In genomic region chr9:3467593-3468219, GRCh38 we compare ENCODE assay signal across 8 cellular contexts. TPM values are rescaled to one million over a fixed set of nuclear protein-coding genes. Genes with fewer than 3 reads are reported as not detected.
A peak's percentile ranks its signal among the peaks of the same experiment; 100 is the strongest.
DNase-seq lines count a peak whose midpoint lies in the region; ATAC-seq, FAIRE-seq and TF ChIP-seq lines count a peak whose summit lies in the region.

No MANE protein-coding gene starts in this region.

- no peaks in the 10 kb centered on the region for H3K9me3 Mint-ChIP-seq in activated T-helper 2 cell treated with anti-CD3 and anti-CD28 coated beads, Interferon-gamma antibody, Interleukin-2, Interleukin-4, amounts not matched to agents 10 μg/mL and 5 μg/mL and 100 μg/mL, durations not matched to agents 14 hours and 24 hours and 36 hours

- H3K27ac ChIP-seq in OCI-LY3 (ENCODE audit: low read length) = no peak overlapping the region
- H3K27ac ChIP-seq in foreskin keratinocyte = no peak overlapping the region
- H3K27ac ChIP-seq in pancreas = no peak overlapping the region

- TF ChIP-seq CTCF in OCI-LY3 (IDR thresholded peaks at IDR 0.05; ENCODE audit: low read depth, low read length) (peak; percentile 95), foreskin keratinocyte (conservative IDR thresholded peaks at IDR 0.05) (peak; percentile 89), pancreas (IDR thresholded peaks at IDR 0.05) (peak in 3 of 4 donors; percentile 29 to 61 (median 38))

- H3K27me3 Mint-ChIP-seq in activated T-helper 2 cell treated with anti-CD3 and anti-CD28 coated beads, Interferon-gamma antibody, Interleukin-2, Interleukin-4, amounts not matched to agents 10 μg/mL and 5 μg/mL and 100 μg/mL, durations not matched to agents 14 hours and 24 hours and 36 hours (ENCODE audit: low read depth) = no peaks in the 10 kb centered on the region

- H3K9me3 ChIP-seq in OCI-LY3 (ENCODE audit: insufficient read depth, low read length) = no peaks in the 10 kb centered on the region
- H3K9me3 ChIP-seq in pancreas = no peaks in the 10 kb centered on the region

- no peak overlapping the region for H3K4me3 Mint-ChIP-seq in activated T-helper 2 cell treated with anti-CD3 and anti-CD28 coated beads, Interferon-gamma antibody, Interleukin-2, Interleukin-4, amounts not matched to agents 10 μg/mL and 5 μg/mL and 100 μg/mL, durations not matched to agents 14 hours and 24 hours and 36 hours (ENCODE audit: low read depth)

- H4K20me1 ChIP-seq in OCI-LY3 (ENCODE audit: insufficient read depth, low read length) = no peaks in the 10 kb centered on the region

- no peaks in the 10 kb centered on the region for H3K79me2 ChIP-seq in OCI-LY3 (ENCODE audit: low read length)

- H3K36me3 ChIP-seq in OCI-LY3 (replicated peaks; ENCODE audit: low read depth, low read length) (no peaks in the 10 kb centered on the region), pancreas (no peaks in the 10 kb centered on the region)

- peaks cover 3% of the 10 kb centered on the region for H3K36me3 Mint-ChIP-seq in activated T-helper 2 cell treated with anti-CD3 and anti-CD28 coated beads, Interferon-gamma antibody, Interleukin-2, Interleukin-4, amounts not matched to agents 10 μg/mL and 5 μg/mL and 100 μg/mL, durations not matched to agents 14 hours and 24 hours and 36 hours (ENCODE audit: low read depth)

- intact Hi-C loops in activated T-helper 2 cell treated with anti-CD3 and anti-CD28 coated beads, Interferon-gamma antibody, Interleukin-2, Interleukin-4, amounts not matched to agents 10 μg/mL and 5 μg/mL and 100 μg/mL, durations not matched to agents 14 hours and 24 hours and 36 hours (cut with micrococcal nuclease) = loop anchor here (2.0 to 5.0 kb wide), 3 partner anchors 57 to 760 kb away; no protein-coding TSS in a partner anchor
- intact Hi-C loops in pancreas (cut with DNase I) = no loop called here

- WGBS in pancreas, 2 donors = 56 to 64% methylated on average over 4 of the region's 4 CpGs

- peak overlapping the region; percentile 35 for H3K4me2 ChIP-seq in OCI-LY3 (ENCODE audit: low read length)

- no peak for FAIRE-seq in pancreas (lab: Jason Lieb, UNC)
- FAIRE-seq in urothelium cell line (lab: Jason Lieb, UNC) = no peak

- H3K4me1 ChIP-seq in OCI-LY3 (ENCODE audit: low read length) (peaks cover 6% of the 10 kb centered on the region), foreskin keratinocyte (no peaks in the 10 kb centered on the region), pancreas (peaks cover 0 to 5% (median 4%) of the 10 kb centered on the region in 3 donors)

- no peak overlapping the region for H3K27ac Mint-ChIP-seq in activated T-helper 2 cell treated with anti-CD3 and anti-CD28 coated beads, Interferon-gamma antibody, Interleukin-2, Interleukin-4, amounts not matched to agents 10 μg/mL and 5 μg/mL and 100 μg/mL, durations not matched to agents 14 hours and 24 hours and 36 hours

- H3K4me3 ChIP-seq in OCI-LY3 (ENCODE audit: low read length) (no peak overlapping the region), pancreas (no peak overlapping the region)

- no peak overlapping the region for H2AFZ ChIP-seq in OCI-LY3 (ENCODE audit: low read depth, low read length)

- H3K9ac ChIP-seq in OCI-LY3 (ENCODE audit: low read length) = no peak overlapping the region

- H3K4me1 Mint-ChIP-seq in activated T-helper 2 cell treated with anti-CD3 and anti-CD28 coated beads, Interferon-gamma antibody, Interleukin-2, Interleukin-4, amounts not matched to agents 10 μg/mL and 5 μg/mL and 100 μg/mL, durations not matched to agents 14 hours and 24 hours and 36 hours (ENCODE audit: low read depth) = peaks cover 7% of the 10 kb centered on the region

- H3K27me3 ChIP-seq in OCI-LY3 (ENCODE audit: low read depth, low read length) (no peaks in the 10 kb centered on the region), foreskin keratinocyte (no peaks in the 10 kb centered on the region), pancreas (no peaks in the 10 kb centered on the region)

- ATAC-seq in GM21619 (IDR thresholded peaks at IDR 0.05; ENCODE audit: unreplicated experiment) (peak; percentile 97), foreskin keratinocyte (peak; percentile 98), pancreas (peak; percentile 77 to 98 (median 98))

- peak; percentile 74 for DNase-seq in EH (ENCODE audit: low read depth)
- peak; percentile 26 for DNase-seq in HuH-7 (ENCODE audit: low spot score)
- peak; percentile 41 for DNase-seq in activated T-helper 2 cell treated with anti-CD3 and anti-CD28 coated beads, Interferon-gamma antibody, Interleukin-2, Interleukin-4, amounts not matched to agents 10 μg/mL and 5 μg/mL and 100 μg/mL, durations not matched to agents 14 hours and 24 hours and 36 hours (ENCODE audit: low spot score)
- peak in 1 of 2 donors; percentile 45 for DNase-seq in foreskin keratinocyte
- peak in 5 of 6 donors; percentile 9 to 30 (median 25) for DNase-seq in pancreas
- peak; percentile 23 for DNase-seq in urothelium cell line (ENCODE audit: low spot score)

RNA-seq across cellular contexts. Expression of gene RFX3, which starts 58.1 kb away (rescaled TPM):
- 11.3 and 11.9 TPM in 2 replicates for total RNA-seq in activated T-helper 2 cell treated with anti-CD3 and anti-CD28 coated beads, Interferon-gamma antibody, Interleukin-2, Interleukin-4, amounts not matched to agents 10 μg/mL and 5 μg/mL and 100 μg/mL, durations not matched to agents 14 hours and 24 hours and 36 hours
- 2.2 and 2.5 TPM in 2 replicates for total RNA-seq in foreskin keratinocyte
- 0.38 TPM in 2 replicates for polyA plus RNA-seq in foreskin keratinocyte
- 10 to 100 TPM in 1 of 6 donors, 1 to 10 TPM in 5; 4.8 to 12.2 (median 5.2) TPM for total RNA-seq in pancreas
- 1 to 10 TPM; 1.2 to 3.7 TPM for polyA plus RNA-seq in pancreas

Comparison
In these comparisons a context has a peak if more than half of its experiments do, and no peak if none do; other contexts are left out.
1. CTCF ChIP-seq: peak in every context shown above with its lines; median percentile 95 in OCI-LY3; 89 in foreskin keratinocyte; 38 in pancreas.